ENCODE assay signal across 1 cellular context in genomic region chr9:13267743-13268142, GRCh38.
TF ChIP-seq lines count a peak whose summit lies in the region.

No MANE protein-coding gene starts in this region.

TF ChIP-seq in SK-N-SH, 30 proteins besides CTCF, POLR2A, EP300 and RAD21 (continued from another document):
- peak; percentile 47; the same call in 1 of the 2 replicates for TF ChIP-seq SIN3A (IDR thresholded peaks at IDR 0.05; ENCODE audit: borderline replicate concordance, low read depth, low read length)
- no peak for TF ChIP-seq NRF1 (IDR thresholded peaks at IDR 0.05; ENCODE audit: low read depth, low read length)
- TF ChIP-seq ELF1 (IDR thresholded peaks at IDR 0.05): peak; percentile 28; the same call in 1 of the 2 replicates
- TF ChIP-seq, protein P1, sequence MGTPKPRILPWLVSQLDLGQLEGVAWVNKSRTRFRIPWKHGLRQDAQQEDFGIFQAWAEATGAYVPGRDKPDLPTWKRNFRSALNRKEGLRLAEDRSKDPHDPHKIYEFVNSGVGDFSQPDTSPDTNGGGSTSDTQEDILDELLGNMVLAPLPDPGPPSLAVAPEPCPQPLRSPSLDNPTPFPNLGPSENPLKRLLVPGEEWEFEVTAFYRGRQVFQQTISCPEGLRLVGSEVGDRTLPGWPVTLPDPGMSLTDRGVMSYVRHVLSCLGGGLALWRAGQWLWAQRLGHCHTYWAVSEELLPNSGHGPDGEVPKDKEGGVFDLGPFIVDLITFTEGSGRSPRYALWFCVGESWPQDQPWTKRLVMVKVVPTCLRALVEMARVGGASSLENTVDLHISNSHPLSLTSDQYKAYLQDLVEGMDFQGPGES (IDR thresholded peaks at IDR 0.05; ENCODE audit: low read depth, low read length): no peak
- TF ChIP-seq JUND (IDR thresholded peaks at IDR 0.05): peak; percentile 95
- TF ChIP-seq, protein P2, sequence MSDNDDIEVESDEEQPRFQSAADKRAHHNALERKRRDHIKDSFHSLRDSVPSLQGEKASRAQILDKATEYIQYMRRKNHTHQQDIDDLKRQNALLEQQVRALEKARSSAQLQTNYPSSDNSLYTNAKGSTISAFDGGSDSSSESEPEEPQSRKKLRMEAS (IDR thresholded peaks at IDR 0.05; ENCODE audit: low read depth): peak; percentile 40; the same call in 1 of the 2 replicates
- peak; percentile 94 for TF ChIP-seq FOSL2 (IDR thresholded peaks at IDR 0.05; ENCODE audit: borderline replicate concordance, low read depth)
- peak; percentile 56; the same call in 1 of the 2 replicates for TF ChIP-seq NFIC (IDR thresholded peaks at IDR 0.05; ENCODE audit: borderline replicate concordance)
- TF ChIP-seq TAF1 (IDR thresholded peaks at IDR 0.05; ENCODE audit: borderline replicate concordance, low read depth, low read length): peak; percentile 28; the same call in 1 of the 2 replicates
- no peak for TF ChIP-seq GATA2 (CRISPR knock-in tag; IDR thresholded peaks at IDR 0.05)
- TF ChIP-seq YY1 (IDR thresholded peaks at IDR 0.05; ENCODE audit: low read depth): no peak
